ENCODE assay signal across 3 cellular contexts in genomic region chr6:139613496-139613895, GRCh38.
TF ChIP-seq lines count a peak whose summit lies in the region.

No MANE protein-coding gene starts in this region.

TF ChIP-seq in A549, 52 proteins besides CTCF, POLR2A, EP300 and RAD21:
- TF ChIP-seq TFCP2L1 (CRISPR knock-in tag; IDR thresholded peaks at IDR 0.05) (no peak), MAFK (IDR thresholded peaks at IDR 0.05; ENCODE audit: partially characterized antibody) (peak; percentile 15)

TF ChIP-seq in IMR-90, 13 proteins besides CTCF, POLR2A, EP300 and RAD21:
- TF ChIP-seq MAZ (IDR thresholded peaks at IDR 0.05; ENCODE audit: borderline replicate concordance, low read depth, low read length) (no peak), NFE2L2 (IDR thresholded peaks at IDR 0.05; ENCODE audit: low read depth, low read length) (peak; percentile 66), SMC3 (IDR thresholded peaks at IDR 0.05; ENCODE audit: low read depth, low read length) (no peak), CHD1 (IDR thresholded peaks at IDR 0.05; ENCODE audit: low read depth, low read length) (no peak), RCOR1 (IDR thresholded peaks at IDR 0.05; ENCODE audit: insufficient replicate concordance, low read length) (no peak)
TF ChIP-seq in IMR-90: peak in this region for 1.

TF ChIP-seq in K562, 482 proteins besides CTCF, POLR2A, EP300 and RAD21 (continued from another document):
- no peak for TF ChIP-seq KLF16 (IDR thresholded peaks at IDR 0.05)
- TF ChIP-seq ETV6 (IDR thresholded peaks at IDR 0.05; ENCODE audit: borderline replicate concordance in 1 of 2, low read depth in 2 of 2, low read length in 1 of 2): no peak
- no peak for TF ChIP-seq ETV6 (CRISPR knock-in tag; IDR thresholded peaks at IDR 0.05; ENCODE audit: borderline replicate concordance)
- no peak for TF ChIP-seq ZNF280B (CRISPR knock-in tag; IDR thresholded peaks at IDR 0.05)
- no peak for TF ChIP-seq MECOM (CRISPR knock-in tag; IDR thresholded peaks at IDR 0.05)
- 0 out of 2 replicates have a peak, but pooled peaks have one; percentile 21 for TF ChIP-seq SMARCE1 (IDR thresholded peaks at IDR 0.05)
- TF ChIP-seq ZBED1 (IDR thresholded peaks at IDR 0.05): no peak
- peak; percentile 57; the same call in 1 of the 2 replicates for TF ChIP-seq MAFF (IDR thresholded peaks at IDR 0.05; ENCODE audit: low read length)
- 0 out of 2 replicates have a peak, but pooled peaks have one; percentile 11 for TF ChIP-seq DEAF1 (CRISPR knock-in tag; IDR thresholded peaks at IDR 0.05)
- TF ChIP-seq TARDBP (IDR thresholded peaks at IDR 0.05): no peak
- TF ChIP-seq BCOR (IDR thresholded peaks at IDR 0.05): no peak
- no peak for TF ChIP-seq ETV1 (tag; conservative IDR thresholded peaks at IDR 0.05; ENCODE audit: low read depth)
- TF ChIP-seq TRIM24 (IDR thresholded peaks at IDR 0.05): no peak
- TF ChIP-seq ZNF354B (CRISPR knock-in tag; IDR thresholded peaks at IDR 0.05): no peak
- TF ChIP-seq MLLT1 (IDR thresholded peaks at IDR 0.05): no peak
- no peak for TF ChIP-seq BRF1 (IDR thresholded peaks at IDR 0.05; ENCODE audit: borderline replicate concordance, extremely low read depth, insufficient read length)
- no peak for TF ChIP-seq ZBTB9 (CRISPR knock-in tag; IDR thresholded peaks at IDR 0.05)
- peak; percentile 87 for TF ChIP-seq MAFG (tag; conservative IDR thresholded peaks at IDR 0.05)
- TF ChIP-seq FOXA3 (CRISPR knock-in tag; conservative IDR thresholded peaks at IDR 0.05 in 1 of 2, IDR thresholded peaks at IDR 0.05 in 1 of 2): no peak
- peak; percentile 77 for TF ChIP-seq ZNF316 (IDR thresholded peaks at IDR 0.05)
- no peak for TF ChIP-seq MBD1 (CRISPR knock-in tag; IDR thresholded peaks at IDR 0.05)
- TF ChIP-seq UBTF (IDR thresholded peaks at IDR 0.05; ENCODE audit: borderline replicate concordance in 1 of 2, low read depth in 2 of 2, low read length in 2 of 2): no peak
- TF ChIP-seq C11orf30 (IDR thresholded peaks at IDR 0.05; ENCODE audit: low read depth): peak; percentile 64
- no peak for TF ChIP-seq MYBL2 (IDR thresholded peaks at IDR 0.05; ENCODE audit: low read depth)
- TF ChIP-seq MYBL2 (CRISPR knock-in tag; IDR thresholded peaks at IDR 0.05; ENCODE audit: borderline replicate concordance): no peak
- TF ChIP-seq PRPF4 (IDR thresholded peaks at IDR 0.05; ENCODE audit: insufficient read depth, low read depth, low read length, poor library complexity, severe bottlenecking): no peak
- TF ChIP-seq LCOR (CRISPR knock-in tag; IDR thresholded peaks at IDR 0.05): no peak
- no peak for TF ChIP-seq ATF3 (IDR thresholded peaks at IDR 0.05)
- TF ChIP-seq ATF3 (CRISPR knock-in tag; conservative IDR thresholded peaks at IDR 0.05): no peak
- no peak for TF ChIP-seq ZNF239 (CRISPR knock-in tag; IDR thresholded peaks at IDR 0.05)
- no peak for TF ChIP-seq CREB3L1 (IDR thresholded peaks at IDR 0.05; ENCODE audit: borderline replicate concordance, low read depth)
- no peak for TF ChIP-seq HMG20A (CRISPR knock-in tag; conservative IDR thresholded peaks at IDR 0.05)
- no peak for TF ChIP-seq NEUROD1 (IDR thresholded peaks at IDR 0.05; ENCODE audit: borderline replicate concordance, low read depth, low read length, partially characterized antibody)
- TF ChIP-seq NFE2 (IDR thresholded peaks at IDR 0.05; ENCODE audit: low read depth): peak; percentile 84
- no peak for TF ChIP-seq ZFP30 (CRISPR knock-in tag; IDR thresholded peaks at IDR 0.05; ENCODE audit: borderline replicate concordance)
- TF ChIP-seq L3MBTL2 (IDR thresholded peaks at IDR 0.05): no peak
- peak; percentile 73 for TF ChIP-seq NFE2L1 (tag; IDR thresholded peaks at IDR 0.05; ENCODE audit: borderline replicate concordance, low read depth)
- no peak for TF ChIP-seq NR1H2 (CRISPR knock-in tag; IDR thresholded peaks at IDR 0.05)
- TF ChIP-seq ZNF197 (CRISPR knock-in tag; IDR thresholded peaks at IDR 0.05; ENCODE audit: low read depth): no peak
- no peak for TF ChIP-seq TCF15 (CRISPR knock-in tag; IDR thresholded peaks at IDR 0.05)
- TF ChIP-seq FOXK2 (conservative IDR thresholded peaks at IDR 0.05 in 1 of 2, IDR thresholded peaks at IDR 0.05 in 1 of 2; ENCODE audit: low read depth in 2 of 2): no peak
- no peak for TF ChIP-seq ZNF445 (CRISPR knock-in tag; IDR thresholded peaks at IDR 0.05; ENCODE audit: low read depth)
- no peak for TF ChIP-seq GABPB2 (CRISPR knock-in tag; conservative IDR thresholded peaks at IDR 0.05)
